ENCODE assay signal across 16 cellular contexts in genomic region chr1:8956461-8957349, GRCh38. TPM values are rescaled to one million over a fixed set of nuclear protein-coding genes. Genes with fewer than 3 reads are reported as not detected.
"Had no signal": no experiment of that assay in that cellular context is flagged by ENCODE, and none has a peak within 500 bp of the region (broad histone marks: within the 10 kb centered on the region; RNA-seq: fewer than 3 reads in every experiment).

No MANE protein-coding gene starts in this region.

- H3K9me3 ChIP-seq: left lung, mucosa of descending colon, ovary, stomach, thoracic aorta had no signal

- H3K4me1 ChIP-seq: gastroesophageal sphincter, left lung, stomach had no signal

- DNase-seq: activated gamma-delta T cell; activated T-cell treated with anti-CD3 and anti-CD28 coated beads, Interleukin-2, amount 50 U/mL, for 4 hours; amygdala; effector memory CD4-positive, alpha-beta T cell; left lung; mucosa of descending colon; nephron progenitor cell; ovary; stimulated activated CD4-positive, alpha-beta T cell treated with anti-CD3 and anti-CD28 coated beads, Interleukin-12 subunit alpha, Interleukin-12 subunit beta, amount 100 ng/mL, for 4 hours; stomach; SW 1271; T1000 had no signal

- H3K27ac Mint-ChIP-seq: nephron progenitor cell had no signal

- H3K27me3 ChIP-seq: gastroesophageal sphincter, left lung, ovary, stomach had no signal

- ATAC-seq: activated T-cell treated with anti-CD3 and anti-CD28 coated beads, Interleukin-2, amount 50 U/mL, for 4 hours; gastroesophageal sphincter; left lung; mucosa of descending colon had no signal

- H3K4me1 Mint-ChIP-seq: central memory CD8-positive, alpha-beta T cell had no signal

- H3K27ac ChIP-seq: left lung, ovary, stomach, thoracic aorta had no signal

- H3K4me3 Mint-ChIP-seq: activated T-cell treated with anti-CD3 and anti-CD28 coated beads, Interleukin-2, amount 50 U/mL, for 4 hours; brain; central memory CD8-positive, alpha-beta T cell; nephron progenitor cell had no signal

- H3K36me3 ChIP-seq: gastroesophageal sphincter, left lung, ovary, stomach, thoracic aorta had no signal

- H3K36me3 Mint-ChIP-seq: brain had no signal

- H3K4me3 ChIP-seq: gastroesophageal sphincter, left lung, mucosa of descending colon, ovary, stomach, thoracic aorta had no signal

- H3K9me3 Mint-ChIP-seq: central memory CD8-positive, alpha-beta T cell had no signal

RNA-seq across cellular contexts. Expression of gene CA6, which starts 11.0 kb away (rescaled TPM):
- total RNA-seq: gastroesophageal sphincter, left lung, mucosa of descending colon, ovary, stomach, thoracic aorta had no signal
